In genomic region chr2:141207042-141207398, GRCh38 we compare ENCODE assay signal across 17 cellular contexts.
DNase-seq lines count a peak whose midpoint lies in the region; ATAC-seq and TF ChIP-seq lines count a peak whose summit lies in the region.
"Had no signal": no experiment of that assay in that cellular context is flagged by ENCODE, and none has a peak within 500 bp of the region (broad histone marks: within the 10 kb centered on the region; RNA-seq: fewer than 3 reads in every experiment).

No MANE protein-coding gene starts in this region.

- peak overlapping the region in 5 of 6 donors; percentile 17 to 59 (median 26) for H3K27ac Mint-ChIP-seq in naive B cell
- no peak overlapping the region for H3K27ac Mint-ChIP-seq in nephron progenitor cell
- H3K27ac Mint-ChIP-seq: activated CD4-positive, alpha-beta memory T cell treated with anti-CD3 and anti-CD28 coated beads for 36 hours; GM23338; stimulated activated memory B cell treated with anti-CD40 and anti-IgM and Interleukin-4, amounts not matched to agents 10 μg/mL and 1 μg/mL and 100 μg/mL, for 72 hours had no signal

- H3K36me3 Mint-ChIP-seq in naive B cell (no peaks in the 10 kb centered on the region), nephron progenitor cell (ENCODE audit: low read depth) (no peaks in the 10 kb centered on the region)
- H3K36me3 Mint-ChIP-seq: activated CD4-positive, alpha-beta memory T cell treated with anti-CD3 and anti-CD28 coated beads for 36 hours; stimulated activated memory B cell treated with anti-CD40 and anti-IgM and Interleukin-4, amounts not matched to agents 10 μg/mL and 1 μg/mL and 100 μg/mL, for 72 hours had no signal

- DNase-seq in Kasumi-1 (lab: John Stamatoyannopoulos, UW) (peak; percentile 68 to 82), SIG-M5 treated with dmso at 0.1 percent for 504 hours (lab: John Stamatoyannopoulos, UW; ENCODE audit: unreplicated experiment) (peak; percentile 50), naive B cell (no peak), activated gamma-delta T cell treated with Interleukin-2 at 50 U/mL for 16 hours (no peak), nephron progenitor cell (no peak)
- no peak for DNase-seq in stimulated activated naive CD4-positive, alpha-beta T cell treated with Interleukin-2 at 50 U/mL for 16 hours (lab: John Stamatoyannopoulos, UW)
- DNase-seq: activated CD4-positive, alpha-beta memory T cell treated with anti-CD3 and anti-CD28 coated beads for 36 hours; activated effector memory CD4-positive, alpha-beta T cell treated with anti-CD3 and anti-CD28 coated beads, Interleukin-2, amount 50 U/mL, for 16 hours; cortex of kidney; mesenchymal stem cell; NCI-H187; nucleus accumbens; small intestine; testis had no signal

- ATAC-seq in GM18868 (IDR thresholded peaks at IDR 0.05; ENCODE audit: unreplicated experiment) = peak; percentile 68
- peak; percentile 27 to 61 for ATAC-seq in naive B cell (ENCODE audit: low read depth in 2 of 2)
- ATAC-seq: GM23338 had no signal

- H3K4me1 Mint-ChIP-seq in naive B cell (peaks cover 11 to 33% (median 24%) of the 10 kb centered on the region in 3 donors), nephron progenitor cell (no peaks in the 10 kb centered on the region)
- H3K4me1 Mint-ChIP-seq: GM23338 had no signal

- H3K4me3 Mint-ChIP-seq in naive B cell = peak overlapping the region in 7 of 8 donors; percentile 17 to 71 (median 64)
- H3K4me3 Mint-ChIP-seq in nephron progenitor cell = no peak overlapping the region
- H3K4me3 Mint-ChIP-seq: activated CD4-positive, alpha-beta memory T cell treated with anti-CD3 and anti-CD28 coated beads for 36 hours; GM23338; stimulated activated memory B cell treated with anti-CD40 and anti-IgM and Interleukin-4, amounts not matched to agents 10 μg/mL and 1 μg/mL and 100 μg/mL, for 72 hours had no signal

- TF ChIP-seq CTCF in nephron progenitor cell (IDR thresholded peaks at IDR 0.05) = no peak

- H3K27me3 Mint-ChIP-seq in naive B cell (no peaks in the 10 kb centered on the region), nephron progenitor cell (ENCODE audit: low read depth, poor library complexity) (no peaks in the 10 kb centered on the region)
- H3K27me3 Mint-ChIP-seq: activated CD4-positive, alpha-beta memory T cell treated with anti-CD3 and anti-CD28 coated beads for 36 hours; stimulated activated memory B cell treated with anti-CD40 and anti-IgM and Interleukin-4, amounts not matched to agents 10 μg/mL and 1 μg/mL and 100 μg/mL, for 72 hours had no signal

- H3K9me3 Mint-ChIP-seq in naive B cell (no peaks in the 10 kb centered on the region), nephron progenitor cell (no peaks in the 10 kb centered on the region)
- H3K9me3 Mint-ChIP-seq: GM23338 had no signal

Comparison
In these comparisons a context has a peak if more than half of its experiments do, and no peak if none do; other contexts are left out.
1. DNase-seq: peak in Kasumi-1 (2 of 2) and SIG-M5 treated with dmso at 0.1 percent for 504 hours (single experiment); none in naive B cell (single experiment), activated gamma-delta T cell treated with Interleukin-2 at 50 U/mL for 16 hours (single experiment), nephron progenitor cell (single experiment) and stimulated activated naive CD4-positive, alpha-beta T cell treated with Interleukin-2 at 50 U/mL for 16 hours (single experiment).